ENCODE assay signal across 8 cellular contexts in the genomic region with DNA sequence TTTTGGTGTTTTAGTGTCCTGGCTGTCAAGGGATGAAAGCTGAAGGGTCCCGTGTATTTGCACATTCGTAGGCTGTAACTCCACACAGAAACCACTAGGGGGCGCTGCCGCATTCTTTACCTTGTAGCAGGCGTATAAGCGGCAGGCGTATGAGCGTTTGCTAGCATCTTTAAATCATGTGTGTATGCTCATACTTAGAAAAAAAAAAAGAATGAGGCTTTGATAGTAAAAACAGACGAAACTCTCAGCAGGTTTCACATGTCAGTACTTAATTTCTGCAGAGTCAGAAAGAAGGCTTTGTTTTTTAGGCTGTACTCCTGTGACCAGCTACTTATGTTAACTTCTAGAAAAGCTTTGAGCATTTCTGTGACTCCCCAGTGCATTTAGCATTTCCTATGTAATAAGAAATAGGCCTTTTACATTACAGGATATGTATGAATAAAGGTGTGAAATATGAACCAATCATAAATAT.
DNase-seq lines count a peak whose midpoint lies in the region; ATAC-seq and TF ChIP-seq lines count a peak whose summit lies in the region.

No MANE protein-coding gene starts in this region.

- H3K27me3 ChIP-seq in Peyer's patch, result no peaks in the 10 kb centered on the region
- no peaks in the 10 kb centered on the region for H3K27me3 ChIP-seq in neutrophil
- H3K27me3 ChIP-seq in suprapubic skin, result no peaks in the 10 kb centered on the region

- under 1% methylated on average over 9 of the region's 9 CpGs for WGBS in suprapubic skin

- ATAC-seq in GM21723 (IDR thresholded peaks at IDR 0.05; ENCODE audit: unreplicated experiment), result peak; percentile 97

- H3K4me1 ChIP-seq in Peyer's patch (peaks cover 0 to 7% (median 0%) of the 10 kb centered on the region in 4 donors), neutrophil (ENCODE audit: control insufficient read depth in 1 of 2, insufficient read depth in 1 of 2, low read depth in 1 of 2, low read length in 1 of 2) (no peaks in the 10 kb centered on the region), suprapubic skin (no peaks in the 10 kb centered on the region)

- no peak for TF ChIP-seq POLR2A in Peyer's patch (IDR thresholded peaks at IDR 0.05)
- no peak for TF ChIP-seq POLR2A in suprapubic skin (IDR thresholded peaks at IDR 0.05)

- no peak for TF ChIP-seq EP300 in suprapubic skin (IDR thresholded peaks at IDR 0.05)

- no peaks in the 10 kb centered on the region for H3K36me3 ChIP-seq in Peyer's patch
- H3K36me3 ChIP-seq in neutrophil, result no peaks in the 10 kb centered on the region
- H3K36me3 ChIP-seq in suprapubic skin, result no peaks in the 10 kb centered on the region

- H3K27ac ChIP-seq in Peyer's patch (no peak overlapping the region), neutrophil (no peak overlapping the region), suprapubic skin (no peak overlapping the region)

- H3K9me3 ChIP-seq in Peyer's patch, result no peaks in the 10 kb centered on the region
- no peaks in the 10 kb centered on the region for H3K9me3 ChIP-seq in neutrophil
- H3K9me3 ChIP-seq in suprapubic skin, result no peaks in the 10 kb centered on the region

- DNase-seq in Daoy (ENCODE audit: low read depth), result peak; percentile 67
- DNase-seq in Jurkat, Clone E6-1 (ENCODE audit: low read depth, low spot score), result peak; percentile 67
- peak; percentile 51 to 82 (median 77) for DNase-seq in Peyer's patch
- peak; percentile 46 for DNase-seq in activated T-helper 1 cell treated with Interleukin-2 at 50 U/mL for 16 hours (ENCODE audit: low read depth)
- DNase-seq in fibroblast of villous mesenchyme (ENCODE audit: low read depth), result peak; percentile 82
- DNase-seq in suprapubic skin (ENCODE audit: low spot score in 2 of 2), result peak; percentile 86 to 89

- no peak overlapping the region for H3K4me3 ChIP-seq in Jurkat, Clone E6-1 (ENCODE audit: low read length)
- H3K4me3 ChIP-seq in Peyer's patch, result no peak overlapping the region
- H3K4me3 ChIP-seq in fibroblast of villous mesenchyme (ENCODE audit: low read depth, low read length), result no peak overlapping the region
- H3K4me3 ChIP-seq in neutrophil (ENCODE audit: low read depth in 1 of 2, low read length in 1 of 2), result no peak overlapping the region
- no peak overlapping the region for H3K4me3 ChIP-seq in suprapubic skin

- TF ChIP-seq CTCF in Peyer's patch (IDR thresholded peaks at IDR 0.05), result peak; percentile 48 to 90 (median 83)
- peak; percentile 93 for TF ChIP-seq CTCF in fibroblast of villous mesenchyme (IDR thresholded peaks at IDR 0.05; ENCODE audit: insufficient read depth, low read depth, low read length)
- TF ChIP-seq CTCF in neutrophil (IDR thresholded peaks at IDR 0.05), result peak; percentile 83
- TF ChIP-seq CTCF in suprapubic skin (IDR thresholded peaks at IDR 0.05), result peak; percentile 87 to 94
